In the genomic region with DNA sequence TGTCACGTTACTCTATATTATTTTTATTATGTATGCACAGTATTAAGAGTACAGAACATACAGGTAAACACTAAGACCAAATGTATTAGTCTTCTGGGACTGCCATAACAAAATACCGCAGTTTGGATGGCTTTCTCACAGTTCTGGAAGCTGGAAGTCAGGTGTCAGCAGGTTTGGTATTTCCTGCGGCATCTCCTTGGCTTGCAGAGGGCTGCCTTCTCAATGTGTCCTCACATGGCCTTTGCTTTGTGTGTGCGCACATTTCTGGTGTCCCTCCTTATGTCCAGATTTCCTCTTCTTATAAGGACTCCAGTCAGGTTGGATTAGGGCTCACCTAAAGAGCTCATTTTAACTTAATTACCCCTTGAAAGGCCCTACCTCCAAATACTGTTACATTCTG, we compare ENCODE assay signal across 7 cellular contexts.
"Had no signal": no experiment of that assay in that cellular context is flagged by ENCODE, and none has a peak within 500 bp of the region (broad histone marks: within the 10 kb centered on the region; RNA-seq: fewer than 3 reads in every experiment).

No MANE protein-coding gene starts in this region.

- FAIRE-seq: H1, H54, HTR-8/SVneo had no signal

- DNase-seq: H9, HCEC 1CT, IMR-90 had no signal

- H3K4me3 ChIP-seq: GM23338 had no signal
